ENCODE assay signal across 20 cellular contexts in the genomic region with DNA sequence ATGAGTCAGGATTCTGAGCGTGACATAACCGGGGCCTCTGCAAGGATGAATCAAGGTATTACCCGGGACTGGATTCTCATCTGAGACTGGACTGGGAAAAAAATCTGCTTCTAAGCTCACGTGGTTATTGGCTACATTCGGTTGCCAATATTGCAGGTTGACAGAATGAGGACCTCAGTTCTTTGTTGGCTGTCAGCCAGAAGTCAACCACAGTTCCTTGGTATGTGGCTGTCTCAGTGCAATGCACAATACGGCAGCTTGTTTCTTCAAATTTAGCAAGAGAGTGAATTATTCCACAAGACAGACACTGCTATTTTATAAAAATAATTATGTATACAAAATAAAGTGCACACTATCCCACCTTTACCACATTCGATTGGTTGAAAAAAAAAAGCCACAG.
A peak's percentile ranks its signal among the peaks of the same experiment; 100 is the strongest.
DNase-seq lines count a peak whose midpoint lies in the region; ATAC-seq and TF ChIP-seq lines count a peak whose summit lies in the region.
"Had no signal": no experiment of that assay in that cellular context is flagged by ENCODE, and none has a peak within 500 bp of the region (broad histone marks: within the 10 kb centered on the region; RNA-seq: fewer than 3 reads in every experiment).

No MANE protein-coding gene starts in this region.

- no peak for TF ChIP-seq CTCF in NB4 (IDR thresholded peaks at IDR 0.05; ENCODE audit: low read depth, low read length)
- no peak for TF ChIP-seq CTCF in RWPE1 (conservative IDR thresholded peaks at IDR 0.05; ENCODE audit: low read depth)

- POLR2A ChIA-PET in RWPE1 (lab: Yijun Ruan, JAX; ENCODE audit: low non-redundant PET), result no interaction called here

- CTCF ChIA-PET in RWPE1 (lab: Yijun Ruan, JAX), result no interaction called here

- TF ChIP-seq POLR2A in NB4 (IDR thresholded peaks at IDR 0.05; ENCODE audit: extremely low read depth, insufficient read length) (no peak), erythroblast (IDR thresholded peaks at IDR 0.05; ENCODE audit: low read length) (no peak)

- H3K27ac ChIP-seq in RWPE1, result no peak overlapping the region
- H3K27ac ChIP-seq: HL-60 had no signal

- H3K4me3 ChIP-seq in NB4 (ENCODE audit: low read depth, low read length), result no peak overlapping the region

- peak; percentile 60 for DNase-seq in KBM-7
- peak; percentile 1 for DNase-seq in NB4 (ENCODE audit: low read depth)
- peak; percentile 1 for DNase-seq in RWPE1 (ENCODE audit: low spot score)
- DNase-seq in kidney tubule cell (ENCODE audit: low spot score), result peak; percentile 1
- no peak for DNase-seq in NCI-H187 treated with DMSO at 0.1 percent for 48 hours (lab: John Stamatoyannopoulos, UW)
- no peak for DNase-seq in erythroblast (lab: John Stamatoyannopoulos, UW)
- DNase-seq: BE2C, COR-L47, GOT3, HCEC 1CT, NCI-H1417, NCI-H1694 treated with DMSO at 0.1 percent for 48 hours, NCI-H2227 treated with DMSO at 0.1 percent for 48 hours, NCI-H510A treated with DMSO at 0.1 percent for 48 hours, NCI-H748 treated with DMSO at 0.1 percent for 48 hours, SHP77 treated with DMSO at 0.1 percent for 48 hours, SK-N-SH, T-helper 2 cell had no signal

- no peak for ATAC-seq in GM18861 (IDR thresholded peaks at IDR 0.05; ENCODE audit: unreplicated experiment)

- in situ Hi-C loops in KBM-7 (cut with MboI; ENCODE audit: low pct_unique_long_range_greater_than_20kb, low sequenced_read_pairs), result no loop called here

Comparison
In these comparisons a context has a peak if more than half of its experiments do, and no peak if none do; other contexts are left out.
1. DNase-seq: peak in KBM-7 (single experiment), NB4 (single experiment), RWPE1 (single experiment) and kidney tubule cell (single experiment); none in NCI-H187 treated with DMSO at 0.1 percent for 48 hours (single experiment) and erythroblast (0 of 2).